Comparison of ENCODE assay signal across 22 cellular contexts in genomic region chr18:8153887-8154583, GRCh38.
A peak's percentile ranks its signal among the peaks of the same experiment; 100 is the strongest.
DNase-seq lines count a peak whose midpoint lies in the region; FAIRE-seq and TF ChIP-seq lines count a peak whose summit lies in the region.
"Had no signal": no experiment of that assay in that cellular context is flagged by ENCODE, and none has a peak within 500 bp of the region (broad histone marks: within the 10 kb centered on the region; RNA-seq: fewer than 3 reads in every experiment).

No MANE protein-coding gene starts in this region.

- H3K4me1 Mint-ChIP-seq in CD8-positive, alpha-beta memory T cell = no peaks in the 10 kb centered on the region
- H3K4me1 Mint-ChIP-seq: activated naive CD4-positive, alpha-beta T cell treated with anti-CD3 and anti-CD28 coated beads, Interleukin-2, amount 50 U/mL, for 24 hours; stimulated activated memory B cell treated with anti-CD40 and anti-IgM and Interleukin-4, amounts not matched to agents 10 μg/mL and 1 μg/mL and 100 μg/mL, for 72 hours; T-helper 17 cell had no signal

- H4K20me1 ChIP-seq in neural cell (ENCODE audit: insufficient read depth) = no peaks in the 10 kb centered on the region

- no peak overlapping the region for H3K4me3 Mint-ChIP-seq in CD8-positive, alpha-beta memory T cell
- H3K4me3 Mint-ChIP-seq: activated naive CD4-positive, alpha-beta T cell treated with anti-CD3 and anti-CD28 coated beads, Interleukin-2, amount 50 U/mL, for 24 hours; CD4-positive, alpha-beta T cell; stimulated activated memory B cell treated with anti-CD40 and anti-IgM and Interleukin-4, amounts not matched to agents 10 μg/mL and 1 μg/mL and 100 μg/mL, for 72 hours; T-helper 17 cell had no signal

- H3K9me3 ChIP-seq in neural cell (ENCODE audit: low read length) = no peaks in the 10 kb centered on the region
- no peaks in the 10 kb centered on the region for H3K9me3 ChIP-seq in CD8-positive, alpha-beta memory T cell (ENCODE audit: low read length)
- H3K9me3 ChIP-seq: Peyer's patch, uterus had no signal

- TF ChIP-seq POLR2A in GM12892 (IDR thresholded peaks at IDR 0.05; ENCODE audit: low read depth, low read length) = no peak

- TF ChIP-seq RAD21 in neural cell (conservative IDR thresholded peaks at IDR 0.05) = no peak

- H2AFZ ChIP-seq in neural cell (ENCODE audit: low read depth, low read length) = no peak overlapping the region

- CTCF ChIA-PET in CD8-positive, alpha-beta memory T cell (lab: Charles Lee) = no interaction called here

- H3K27me3 Mint-ChIP-seq in CD8-positive, alpha-beta memory T cell = no peaks in the 10 kb centered on the region
- H3K27me3 Mint-ChIP-seq: activated naive CD4-positive, alpha-beta T cell treated with anti-CD3 and anti-CD28 coated beads, Interleukin-2, amount 50 U/mL, for 24 hours; CD4-positive, alpha-beta T cell; stimulated activated memory B cell treated with anti-CD40 and anti-IgM and Interleukin-4, amounts not matched to agents 10 μg/mL and 1 μg/mL and 100 μg/mL, for 72 hours; T-helper 17 cell had no signal

- no peak for TF ChIP-seq EP300 in neural cell (conservative IDR thresholded peaks at IDR 0.05; ENCODE audit: poor library complexity, severe bottlenecking)

- H3K36me3 Mint-ChIP-seq in CD8-positive, alpha-beta memory T cell = peaks cover 0 to 5% (median 0%) of the 10 kb centered on the region in 3 donors
- H3K36me3 Mint-ChIP-seq: activated naive CD4-positive, alpha-beta T cell treated with anti-CD3 and anti-CD28 coated beads, Interleukin-2, amount 50 U/mL, for 24 hours; stimulated activated memory B cell treated with anti-CD40 and anti-IgM and Interleukin-4, amounts not matched to agents 10 μg/mL and 1 μg/mL and 100 μg/mL, for 72 hours had no signal

- no peaks in the 10 kb centered on the region for H3K36me3 ChIP-seq in neural cell (ENCODE audit: insufficient read depth, low read length)
- H3K36me3 ChIP-seq in CD8-positive, alpha-beta memory T cell (ENCODE audit: insufficient read depth, low read length) = no peaks in the 10 kb centered on the region
- H3K36me3 ChIP-seq: Peyer's patch, uterus had no signal

- H3K79me2 ChIP-seq in neural cell (replicated peaks; ENCODE audit: insufficient read depth, low read length) = no peaks in the 10 kb centered on the region

- no peak overlapping the region for H3K4me2 ChIP-seq in neural cell (ENCODE audit: low read length)

- H3K4me3 ChIP-seq in fibroblast of villous mesenchyme (ENCODE audit: low read depth, low read length) (no peak overlapping the region), neural cell (ENCODE audit: low read length) (no peak overlapping the region)
- H3K4me3 ChIP-seq in CD8-positive, alpha-beta memory T cell (ENCODE audit: low read length) = no peak overlapping the region
- H3K4me3 ChIP-seq: Peyer's patch, uterus had no signal

- H3K4me1 ChIP-seq in CD8-positive, alpha-beta memory T cell (ENCODE audit: insufficient read depth, low read length) = no peaks in the 10 kb centered on the region
- H3K4me1 ChIP-seq: Peyer's patch, uterus had no signal

- H3K9ac ChIP-seq in neural cell (ENCODE audit: low read length) = no peak overlapping the region

- no peak overlapping the region for H3K27ac Mint-ChIP-seq in CD8-positive, alpha-beta memory T cell
- H3K27ac Mint-ChIP-seq: activated naive CD4-positive, alpha-beta T cell treated with anti-CD3 and anti-CD28 coated beads, Interleukin-2, amount 50 U/mL, for 24 hours; CD4-positive, alpha-beta T cell; stimulated activated memory B cell treated with anti-CD40 and anti-IgM and Interleukin-4, amounts not matched to agents 10 μg/mL and 1 μg/mL and 100 μg/mL, for 72 hours; T-helper 17 cell had no signal

- POLR2A ChIA-PET in CD8-positive, alpha-beta memory T cell (lab: Charles Lee) = no interaction called here

- H3K9me2 ChIP-seq in neural cell (ENCODE audit: insufficient read depth, low read length) = no peaks in the 10 kb centered on the region

- H3K27ac ChIP-seq in neural cell (ENCODE audit: low read length) = peak overlapping the region; percentile 51
- H3K27ac ChIP-seq in CD8-positive, alpha-beta memory T cell (ENCODE audit: low read depth, low read length) = no peak overlapping the region
- H3K27ac ChIP-seq: Peyer's patch, uterus had no signal

- H3K9me3 Mint-ChIP-seq in CD8-positive, alpha-beta memory T cell = peaks cover 0 to 8% (median 2%) of the 10 kb centered on the region in 5 donors
- H3K9me3 Mint-ChIP-seq: activated naive CD4-positive, alpha-beta T cell treated with anti-CD3 and anti-CD28 coated beads, Interleukin-2, amount 50 U/mL, for 24 hours; CD4-positive, alpha-beta T cell had no signal

- TF ChIP-seq CTCF in fibroblast of villous mesenchyme (IDR thresholded peaks at IDR 0.05; ENCODE audit: insufficient read depth, low read depth, low read length) (no peak), neural cell (IDR thresholded peaks at IDR 0.05; ENCODE audit: poor library complexity, severe bottlenecking) (no peak)

- no peaks in the 10 kb centered on the region for H3K27me3 ChIP-seq in neural cell (ENCODE audit: insufficient read depth, low read depth, low read length)
- H3K27me3 ChIP-seq in CD8-positive, alpha-beta memory T cell (ENCODE audit: insufficient read depth, low read length, poor library complexity, severe bottlenecking) = no peaks in the 10 kb centered on the region
- H3K27me3 ChIP-seq: Peyer's patch, uterus had no signal

- no peak for FAIRE-seq in GM12892 (lab: Jason Lieb, UNC)
- FAIRE-seq: colon, G401.6, GM18507 had no signal

- DNase-seq in EL (peak; percentile 79), RPMI7951 (ENCODE audit: low read depth) (peak; percentile 50), fibroblast of villous mesenchyme (ENCODE audit: low read depth) (peak; percentile 28), GM12892 (ENCODE audit: insufficient read length) (no peak), nucleus accumbens (lab: John Stamatoyannopoulos, UW) (no peak), DMS79 (lab: John Stamatoyannopoulos, UW) (no peak)
- no peak for DNase-seq in CD8-positive, alpha-beta memory T cell
- DNase-seq: activated T-cell treated with anti-CD3 and anti-CD28 coated beads for 4 hours; CD4-positive, alpha-beta T cell; KBM-7; NCI-H146; NCI-H524; Peyer's patch; stimulated activated CD4-positive, alpha-beta T cell treated with anti-CD3 and anti-CD28 coated beads, Interleukin-4, amount 100 ng/mL, for 4 hours; T-helper 17 cell; uterus had no signal

- H3F3A ChIP-seq in neural cell (ENCODE audit: insufficient read depth, low read length, poor library complexity, severe bottlenecking) = no peaks in the 10 kb centered on the region

TF ChIP-seq in neural cell, 6 proteins besides CTCF, POLR2A, EP300 and RAD21:
- TF ChIP-seq TAF1 (IDR thresholded peaks at IDR 0.05; ENCODE audit: low read depth) = no peak
- TF ChIP-seq POLR2AphosphoS5 (IDR thresholded peaks at IDR 0.05) = no peak
- TF ChIP-seq EZH2 (IDR thresholded peaks at IDR 0.05; ENCODE audit: borderline replicate concordance, insufficient read depth, low read length, poor library complexity, severe bottlenecking) = no peak

Comparison
In these comparisons a context has a peak if more than half of its experiments do, and no peak if none do; other contexts are left out.
1. DNase-seq: peak in EL (single experiment), RPMI7951 (single experiment) and fibroblast of villous mesenchyme (single experiment); none in GM12892 (single experiment), nucleus accumbens (0 of 56), CD8-positive, alpha-beta memory T cell (0 of 5) and DMS79 (single experiment).